Comparison of ENCODE assay signal across 1 cellular context in the genomic region with DNA sequence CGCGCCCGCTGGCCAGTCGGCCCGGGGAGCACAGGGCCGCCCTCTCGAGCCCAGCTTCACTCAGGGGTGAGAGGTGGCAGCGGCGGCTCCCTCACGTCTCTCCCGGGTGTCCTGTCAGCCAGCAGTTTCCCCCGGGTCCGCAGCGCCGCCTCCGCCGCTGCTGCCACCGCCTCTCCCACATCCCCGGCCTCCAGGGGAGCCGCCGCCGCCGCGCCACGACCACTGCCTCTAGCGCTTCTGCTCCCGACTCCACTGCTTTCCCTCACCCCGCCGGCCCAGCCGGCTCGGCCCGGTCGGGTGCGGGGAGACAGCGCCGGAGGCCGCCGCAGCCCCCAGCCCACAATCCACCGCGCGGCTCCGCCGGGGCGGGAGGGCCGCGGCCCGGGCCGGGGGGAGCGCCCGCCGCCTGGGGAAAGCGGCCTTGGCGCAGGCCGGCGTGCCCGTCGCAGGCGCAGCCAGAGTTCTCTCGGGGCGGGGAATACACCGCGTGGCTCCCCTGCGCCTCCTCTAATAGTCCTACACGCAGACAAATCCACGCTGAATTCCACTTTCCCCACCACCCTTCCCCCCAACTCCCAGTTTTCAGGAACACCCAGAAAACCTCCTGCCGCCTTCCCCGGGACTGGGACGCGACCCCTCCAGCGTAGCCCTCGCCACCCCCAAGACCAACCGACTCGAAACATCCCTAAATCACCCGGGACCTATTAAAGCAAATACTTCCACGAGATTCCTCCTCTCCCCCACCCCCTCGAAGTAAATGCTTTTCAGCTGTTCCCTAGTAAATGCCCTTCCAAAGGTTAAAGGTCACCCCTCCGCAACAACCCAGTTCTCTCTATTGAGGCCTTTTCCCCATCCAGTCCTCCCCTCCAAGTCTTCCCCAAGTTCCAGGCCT.
TF ChIP-seq lines count a peak whose summit lies in the region.

A gene with protein sequence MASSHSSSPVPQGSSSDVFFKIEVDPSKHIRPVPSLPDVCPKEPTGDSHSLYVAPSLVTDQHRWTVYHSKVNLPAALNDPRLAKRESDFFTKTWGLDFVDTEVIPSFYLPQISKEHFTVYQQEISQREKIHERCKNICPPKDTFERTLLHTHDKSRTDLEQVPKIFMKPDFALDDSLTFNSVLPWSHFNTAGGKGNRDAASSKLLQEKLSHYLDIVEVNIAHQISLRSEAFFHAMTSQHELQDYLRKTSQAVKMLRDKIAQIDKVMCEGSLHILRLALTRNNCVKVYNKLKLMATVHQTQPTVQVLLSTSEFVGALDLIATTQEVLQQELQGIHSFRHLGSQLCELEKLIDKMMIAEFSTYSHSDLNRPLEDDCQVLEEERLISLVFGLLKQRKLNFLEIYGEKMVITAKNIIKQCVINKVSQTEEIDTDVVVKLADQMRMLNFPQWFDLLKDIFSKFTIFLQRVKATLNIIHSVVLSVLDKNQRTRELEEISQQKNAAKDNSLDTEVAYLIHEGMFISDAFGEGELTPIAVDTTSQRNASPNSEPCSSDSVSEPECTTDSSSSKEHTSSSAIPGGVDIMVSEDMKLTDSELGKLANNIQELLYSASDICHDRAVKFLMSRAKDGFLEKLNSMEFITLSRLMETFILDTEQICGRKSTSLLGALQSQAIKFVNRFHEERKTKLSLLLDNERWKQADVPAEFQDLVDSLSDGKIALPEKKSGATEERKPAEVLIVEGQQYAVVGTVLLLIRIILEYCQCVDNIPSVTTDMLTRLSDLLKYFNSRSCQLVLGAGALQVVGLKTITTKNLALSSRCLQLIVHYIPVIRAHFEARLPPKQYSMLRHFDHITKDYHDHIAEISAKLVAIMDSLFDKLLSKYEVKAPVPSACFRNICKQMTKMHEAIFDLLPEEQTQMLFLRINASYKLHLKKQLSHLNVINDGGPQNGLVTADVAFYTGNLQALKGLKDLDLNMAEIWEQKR (minus strand): TSS at position 346 of the 892 bp plus-strand sequence. CDS start 35,429 bp downstream, outside the sequence.

TF ChIP-seq in HepG2, 621 proteins besides CTCF, POLR2A, EP300 and RAD21 (continued from another document and continues in another):
- TF ChIP-seq, protein P1, sequence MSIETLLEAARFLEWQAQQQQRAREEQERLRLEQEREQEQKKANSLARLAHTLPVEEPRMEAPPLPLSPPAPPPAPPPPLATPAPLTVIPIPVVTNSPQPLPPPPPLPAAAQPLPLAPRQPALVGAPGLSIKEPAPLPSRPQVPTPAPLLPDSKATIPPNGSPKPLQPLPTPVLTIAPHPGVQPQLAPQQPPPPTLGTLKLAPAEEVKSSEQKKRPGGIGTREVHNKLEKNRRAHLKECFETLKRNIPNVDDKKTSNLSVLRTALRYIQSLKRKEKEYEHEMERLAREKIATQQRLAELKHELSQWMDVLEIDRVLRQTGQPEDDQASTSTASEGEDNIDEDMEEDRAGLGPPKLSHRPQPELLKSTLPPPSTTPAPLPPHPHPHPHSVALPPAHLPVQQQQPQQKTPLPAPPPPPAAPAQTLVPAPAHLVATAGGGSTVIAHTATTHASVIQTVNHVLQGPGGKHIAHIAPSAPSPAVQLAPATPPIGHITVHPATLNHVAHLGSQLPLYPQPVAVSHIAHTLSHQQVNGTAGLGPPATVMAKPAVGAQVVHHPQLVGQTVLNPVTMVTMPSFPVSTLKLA (IDR thresholded peaks at IDR 0.05), result no peak
- TF ChIP-seq ARID2 (CRISPR knock-in tag; IDR thresholded peaks at IDR 0.05; ENCODE audit: borderline replicate concordance) (0 out of 2 replicates have a peak, but pooled peaks have one; percentile 17), SATB2 (CRISPR knock-in tag; IDR thresholded peaks at IDR 0.05) (no peak), ETV6 (CRISPR knock-in tag; conservative IDR thresholded peaks at IDR 0.05) (peak; percentile 41; the same call in 1 of the 2 replicates), U2AF1 (optimal IDR thresholded peaks at IDR 0.05; ENCODE audit: low read depth, low read length) (peak; percentile 79), TGIF2 (CRISPR knock-in tag; IDR thresholded peaks at IDR 0.05) (no peak; the same call in 1 of the 2 replicates), ZMYM3 (CRISPR knock-in tag; IDR thresholded peaks at IDR 0.05) (peak; percentile 62; the same call in 1 of the 2 replicates), RBFOX2 (IDR thresholded peaks at IDR 0.05; ENCODE audit: low read depth, low read length) (peak; percentile 98), PHF20 (CRISPR knock-in tag; IDR thresholded peaks at IDR 0.05) (no peak), IRX3 (CRISPR knock-in tag; IDR thresholded peaks at IDR 0.05; ENCODE audit: borderline replicate concordance, low read depth) (peak; percentile 94), HNRNPLL (IDR thresholded peaks at IDR 0.05; ENCODE audit: low read depth, low read length, poor library complexity, severe bottlenecking) (peak; percentile 87), MIXL1 (CRISPR knock-in tag; IDR thresholded peaks at IDR 0.05) (no peak), GATAD2A (CRISPR knock-in tag; IDR thresholded peaks at IDR 0.05) (peak; percentile 48; the same call in 1 of the 2 replicates), TP53 (CRISPR knock-in tag; conservative IDR thresholded peaks at IDR 0.05) (no peak), MAZ (IDR thresholded peaks at IDR 0.05; ENCODE audit: borderline replicate concordance, low read depth, low read length) (no peak), MAZ (CRISPR knock-in tag; IDR thresholded peaks at IDR 0.05; ENCODE audit: low read depth) (peak; percentile 58), ZFP1 (CRISPR knock-in tag; IDR thresholded peaks at IDR 0.05) (no peak), KLF6 (CRISPR knock-in tag; IDR thresholded peaks at IDR 0.05) (peak; percentile 86), BORCS8-MEF2B (CRISPR knock-in tag; IDR thresholded peaks at IDR 0.05) (peak; percentile 83)
- TF ChIP-seq, protein P2, sequence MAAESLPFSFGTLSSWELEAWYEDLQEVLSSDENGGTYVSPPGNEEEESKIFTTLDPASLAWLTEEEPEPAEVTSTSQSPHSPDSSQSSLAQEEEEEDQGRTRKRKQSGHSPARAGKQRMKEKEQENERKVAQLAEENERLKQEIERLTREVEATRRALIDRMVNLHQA (CRISPR knock-in tag; IDR thresholded peaks at IDR 0.05), result no peak
- TF ChIP-seq, protein P3, sequence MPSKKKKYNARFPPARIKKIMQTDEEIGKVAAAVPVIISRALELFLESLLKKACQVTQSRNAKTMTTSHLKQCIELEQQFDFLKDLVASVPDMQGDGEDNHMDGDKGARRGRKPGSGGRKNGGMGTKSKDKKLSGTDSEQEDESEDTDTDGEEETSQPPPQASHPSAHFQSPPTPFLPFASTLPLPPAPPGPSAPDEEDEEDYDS (CRISPR knock-in tag; IDR thresholded peaks at IDR 0.05), result no peak
- TF ChIP-seq, protein P4, sequence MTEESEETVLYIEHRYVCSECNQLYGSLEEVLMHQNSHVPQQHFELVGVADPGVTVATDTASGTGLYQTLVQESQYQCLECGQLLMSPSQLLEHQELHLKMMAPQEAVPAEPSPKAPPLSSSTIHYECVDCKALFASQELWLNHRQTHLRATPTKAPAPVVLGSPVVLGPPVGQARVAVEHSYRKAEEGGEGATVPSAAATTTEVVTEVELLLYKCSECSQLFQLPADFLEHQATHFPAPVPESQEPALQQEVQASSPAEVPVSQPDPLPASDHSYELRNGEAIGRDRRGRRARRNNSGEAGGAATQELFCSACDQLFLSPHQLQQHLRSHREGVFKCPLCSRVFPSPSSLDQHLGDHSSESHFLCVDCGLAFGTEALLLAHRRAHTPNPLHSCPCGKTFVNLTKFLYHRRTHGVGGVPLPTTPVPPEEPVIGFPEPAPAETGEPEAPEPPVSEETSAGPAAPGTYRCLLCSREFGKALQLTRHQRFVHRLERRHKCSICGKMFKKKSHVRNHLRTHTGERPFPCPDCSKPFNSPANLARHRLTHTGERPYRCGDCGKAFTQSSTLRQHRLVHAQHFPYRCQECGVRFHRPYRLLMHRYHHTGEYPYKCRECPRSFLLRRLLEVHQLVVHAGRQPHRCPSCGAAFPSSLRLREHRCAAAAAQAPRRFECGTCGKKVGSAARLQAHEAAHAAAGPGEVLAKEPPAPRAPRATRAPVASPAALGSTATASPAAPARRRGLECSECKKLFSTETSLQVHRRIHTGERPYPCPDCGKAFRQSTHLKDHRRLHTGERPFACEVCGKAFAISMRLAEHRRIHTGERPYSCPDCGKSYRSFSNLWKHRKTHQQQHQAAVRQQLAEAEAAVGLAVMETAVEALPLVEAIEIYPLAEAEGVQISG (CRISPR knock-in tag; IDR thresholded peaks at IDR 0.05), result peak; percentile 79
- TF ChIP-seq, protein P5, sequence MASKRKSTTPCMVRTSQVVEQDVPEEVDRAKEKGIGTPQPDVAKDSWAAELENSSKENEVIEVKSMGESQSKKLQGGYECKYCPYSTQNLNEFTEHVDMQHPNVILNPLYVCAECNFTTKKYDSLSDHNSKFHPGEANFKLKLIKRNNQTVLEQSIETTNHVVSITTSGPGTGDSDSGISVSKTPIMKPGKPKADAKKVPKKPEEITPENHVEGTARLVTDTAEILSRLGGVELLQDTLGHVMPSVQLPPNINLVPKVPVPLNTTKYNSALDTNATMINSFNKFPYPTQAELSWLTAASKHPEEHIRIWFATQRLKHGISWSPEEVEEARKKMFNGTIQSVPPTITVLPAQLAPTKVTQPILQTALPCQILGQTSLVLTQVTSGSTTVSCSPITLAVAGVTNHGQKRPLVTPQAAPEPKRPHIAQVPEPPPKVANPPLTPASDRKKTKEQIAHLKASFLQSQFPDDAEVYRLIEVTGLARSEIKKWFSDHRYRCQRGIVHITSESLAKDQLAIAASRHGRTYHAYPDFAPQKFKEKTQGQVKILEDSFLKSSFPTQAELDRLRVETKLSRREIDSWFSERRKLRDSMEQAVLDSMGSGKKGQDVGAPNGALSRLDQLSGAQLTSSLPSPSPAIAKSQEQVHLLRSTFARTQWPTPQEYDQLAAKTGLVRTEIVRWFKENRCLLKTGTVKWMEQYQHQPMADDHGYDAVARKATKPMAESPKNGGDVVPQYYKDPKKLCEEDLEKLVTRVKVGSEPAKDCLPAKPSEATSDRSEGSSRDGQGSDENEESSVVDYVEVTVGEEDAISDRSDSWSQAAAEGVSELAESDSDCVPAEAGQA (IDR thresholded peaks at IDR 0.05; ENCODE audit: low read depth), result no peak; the same call in 1 of the 2 replicates
- TF ChIP-seq, protein P5 (CRISPR knock-in tag; IDR thresholded peaks at IDR 0.05; ENCODE audit: borderline replicate concordance), result peak; percentile 43; the same call in 1 of the 2 replicates
- TF ChIP-seq, protein P6, sequence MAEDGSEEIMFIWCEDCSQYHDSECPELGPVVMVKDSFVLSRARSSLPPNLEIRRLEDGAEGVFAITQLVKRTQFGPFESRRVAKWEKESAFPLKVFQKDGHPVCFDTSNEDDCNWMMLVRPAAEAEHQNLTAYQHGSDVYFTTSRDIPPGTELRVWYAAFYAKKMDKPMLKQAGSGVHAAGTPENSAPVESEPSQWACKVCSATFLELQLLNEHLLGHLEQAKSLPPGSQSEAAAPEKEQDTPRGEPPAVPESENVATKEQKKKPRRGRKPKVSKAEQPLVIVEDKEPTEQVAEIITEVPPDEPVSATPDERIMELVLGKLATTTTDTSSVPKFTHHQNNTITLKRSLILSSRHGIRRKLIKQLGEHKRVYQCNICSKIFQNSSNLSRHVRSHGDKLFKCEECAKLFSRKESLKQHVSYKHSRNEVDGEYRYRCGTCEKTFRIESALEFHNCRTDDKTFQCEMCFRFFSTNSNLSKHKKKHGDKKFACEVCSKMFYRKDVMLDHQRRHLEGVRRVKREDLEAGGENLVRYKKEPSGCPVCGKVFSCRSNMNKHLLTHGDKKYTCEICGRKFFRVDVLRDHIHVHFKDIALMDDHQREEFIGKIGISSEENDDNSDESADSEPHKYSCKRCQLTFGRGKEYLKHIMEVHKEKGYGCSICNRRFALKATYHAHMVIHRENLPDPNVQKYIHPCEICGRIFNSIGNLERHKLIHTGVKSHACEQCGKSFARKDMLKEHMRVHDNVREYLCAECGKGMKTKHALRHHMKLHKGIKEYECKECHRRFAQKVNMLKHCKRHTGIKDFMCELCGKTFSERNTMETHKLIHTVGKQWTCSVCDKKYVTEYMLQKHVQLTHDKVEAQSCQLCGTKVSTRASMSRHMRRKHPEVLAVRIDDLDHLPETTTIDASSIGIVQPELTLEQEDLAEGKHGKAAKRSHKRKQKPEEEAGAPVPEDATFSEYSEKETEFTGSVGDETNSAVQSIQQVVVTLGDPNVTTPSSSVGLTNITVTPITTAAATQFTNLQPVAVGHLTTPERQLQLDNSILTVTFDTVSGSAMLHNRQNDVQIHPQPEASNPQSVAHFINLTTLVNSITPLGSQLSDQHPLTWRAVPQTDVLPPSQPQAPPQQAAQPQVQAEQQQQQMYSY (CRISPR knock-in tag; IDR thresholded peaks at IDR 0.05), result peak; percentile 56; the same call in 1 of the 2 replicates
- TF ChIP-seq, protein P7, sequence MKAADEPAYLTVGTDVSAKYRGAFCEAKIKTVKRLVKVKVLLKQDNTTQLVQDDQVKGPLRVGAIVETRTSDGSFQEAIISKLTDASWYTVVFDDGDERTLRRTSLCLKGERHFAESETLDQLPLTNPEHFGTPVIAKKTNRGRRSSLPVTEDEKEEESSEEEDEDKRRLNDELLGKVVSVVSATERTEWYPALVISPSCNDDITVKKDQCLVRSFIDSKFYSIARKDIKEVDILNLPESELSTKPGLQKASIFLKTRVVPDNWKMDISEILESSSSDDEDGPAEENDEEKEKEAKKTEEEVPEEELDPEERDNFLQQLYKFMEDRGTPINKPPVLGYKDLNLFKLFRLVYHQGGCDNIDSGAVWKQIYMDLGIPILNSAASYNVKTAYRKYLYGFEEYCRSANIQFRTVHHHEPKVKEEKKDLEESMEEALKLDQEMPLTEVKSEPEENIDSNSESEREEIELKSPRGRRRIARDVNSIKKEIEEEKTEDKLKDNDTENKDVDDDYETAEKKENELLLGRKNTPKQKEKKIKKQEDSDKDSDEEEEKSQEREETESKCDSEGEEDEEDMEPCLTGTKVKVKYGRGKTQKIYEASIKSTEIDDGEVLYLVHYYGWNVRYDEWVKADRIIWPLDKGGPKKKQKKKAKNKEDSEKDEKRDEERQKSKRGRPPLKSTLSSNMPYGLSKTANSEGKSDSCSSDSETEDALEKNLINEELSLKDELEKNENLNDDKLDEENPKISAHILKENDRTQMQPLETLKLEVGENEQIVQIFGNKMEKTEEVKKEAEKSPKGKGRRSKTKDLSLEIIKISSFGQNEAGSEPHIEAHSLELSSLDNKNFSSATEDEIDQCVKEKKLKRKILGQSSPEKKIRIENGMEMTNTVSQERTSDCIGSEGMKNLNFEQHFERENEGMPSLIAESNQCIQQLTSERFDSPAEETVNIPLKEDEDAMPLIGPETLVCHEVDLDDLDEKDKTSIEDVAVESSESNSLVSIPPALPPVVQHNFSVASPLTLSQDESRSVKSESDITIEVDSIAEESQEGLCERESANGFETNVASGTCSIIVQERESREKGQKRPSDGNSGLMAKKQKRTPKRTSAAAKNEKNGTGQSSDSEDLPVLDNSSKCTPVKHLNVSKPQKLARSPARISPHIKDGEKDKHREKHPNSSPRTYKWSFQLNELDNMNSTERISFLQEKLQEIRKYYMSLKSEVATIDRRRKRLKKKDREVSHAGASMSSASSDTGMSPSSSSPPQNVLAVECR (CRISPR knock-in tag; IDR thresholded peaks at IDR 0.05; ENCODE audit: borderline replicate concordance), result peak; percentile 62; the same call in 1 of the 2 replicates
